Comparison of ENCODE assay signal across 18 cellular contexts in genomic region chr21:44896561-44897286, GRCh38. TPM values are rescaled to one million over a fixed set of nuclear protein-coding genes. Genes with fewer than 3 reads are reported as not detected.
DNase-seq lines count a peak whose midpoint lies in the region; ATAC-seq, FAIRE-seq and TF ChIP-seq lines count a peak whose summit lies in the region.
"Had no signal": no experiment of that assay in that cellular context is flagged by ENCODE, and none has a peak within 500 bp of the region (broad histone marks: within the 10 kb centered on the region; RNA-seq: fewer than 3 reads in every experiment).

No MANE protein-coding gene starts in this region.

- CTCF ChIA-PET in HEK293 (lab: Yijun Ruan, JAX), result interaction anchor here (0.6 to 1.4 kb wide), 3 partner anchors 35 to 242 kb away, joined by 3 to 6 read pairs (median 4); no protein-coding TSS in a partner anchor
- CTCF ChIA-PET in H1 (lab: Charles Lee; ENCODE audit: partially characterized antibody), result interaction anchor here (0.6 to 2.6 kb wide), 8 partner anchors 14 to 53 kb away, joined by 3 to 10 read pairs (median 5); partner anchors contain the start of gene PTTG1IP
- CTCF ChIA-PET in activated CD8-positive, alpha-beta T cell treated with anti-CD3 and anti-CD28 coated beads, Interleukin-2, amount 10 ng/mL, durations not matched to agents 7 days and 5 days (lab: Charles Lee), result interaction anchor here (1.0 to 5.5 kb wide), 2 partner anchors 15 to 36 kb away, joined by 3 to 43 read pairs; no protein-coding TSS in a partner anchor

- H3K4me2 ChIP-seq in H1 (ENCODE audit: insufficient read depth in 1 of 2, low read depth in 2 of 2, low read length in 2 of 2), result no peak overlapping the region
- H3K4me2 ChIP-seq: KMS-11 had no signal

- H3K56ac ChIP-seq in H1 (replicated peaks; ENCODE audit: insufficient read length, low read depth, low read length), result no peak overlapping the region

- H3K27me3 ChIP-seq in SJSA1 (replicated peaks), result no peaks in the 10 kb centered on the region
- no peaks in the 10 kb centered on the region; a peak in 1 of 7 replicates for H3K27me3 ChIP-seq in H1 (replicated peaks in 1 of 4; ENCODE audit: control insufficient read depth in 3 of 4, extremely low read depth in 1 of 4, insufficient read depth in 3 of 4, low read length in 3 of 4)
- H3K27me3 ChIP-seq in HAP-1 (ENCODE audit: low read depth), result peaks cover 6% of the 10 kb centered on the region; the same call in 1 of the 2 replicates

- H3K36me3 Mint-ChIP-seq in nephron progenitor cell (ENCODE audit: low read depth), result no peaks in the 10 kb centered on the region
- H3K36me3 Mint-ChIP-seq in activated CD8-positive, alpha-beta T cell treated with anti-CD3 and anti-CD28 coated beads, Interleukin-2, amount 10 ng/mL, durations not matched to agents 7 days and 5 days (ENCODE audit: low read depth), result peaks cover 69% of the 10 kb centered on the region

- H3K36me3 ChIP-seq in HEK293 (ENCODE audit: control insufficient read depth in 2 of 2, insufficient read depth in 1 of 2, low read length in 2 of 2) (no peaks in the 10 kb centered on the region), SJSA1 (peaks cover 53% of the 10 kb centered on the region), H1 (ENCODE audit: control insufficient read depth in 2 of 4, insufficient read depth in 4 of 4, low read length in 3 of 4) (no peaks in the 10 kb centered on the region; a peak in 1 of 8 replicates), HAP-1 (replicated peaks) (no peaks in the 10 kb centered on the region)

- POLR2A ChIA-PET in HEK293 (lab: Yijun Ruan, JAX), result interaction anchor here (0.8 kb wide), 1 partner anchor 23 kb away, joined by 3 read pairs; the partner anchor contains the start of gene PTTG1IP
- POLR2A ChIA-PET in H1 (lab: Charles Lee; ENCODE audit: partially characterized antibody), result interaction anchor here (1.7 kb wide), 1 partner anchor 95 kb away, joined by 5 read pairs; the partner anchor contains the start of gene UBE2G2
- POLR2A ChIA-PET in activated CD8-positive, alpha-beta T cell treated with anti-CD3 and anti-CD28 coated beads, Interleukin-2, amount 10 ng/mL, durations not matched to agents 7 days and 5 days (lab: Charles Lee), result interaction anchor here (0.6 to 1.0 kb wide), 2 partner anchors 11 to 32 kb away, joined by 3 read pairs; no protein-coding TSS in a partner anchor

- H3K9ac ChIP-seq in H1 (replicated peaks in 1 of 4; ENCODE audit: extremely low read depth in 1 of 4, low read depth in 3 of 4, low read length in 3 of 4), result no peak overlapping the region
- H3K9ac ChIP-seq: KMS-11 had no signal

- no peak overlapping the region for H2BK120ac ChIP-seq in H1 (replicated peaks; ENCODE audit: low read depth, low read length)

- no peak overlapping the region for H2BK20ac ChIP-seq in H1 (ENCODE audit: low read length)

- TF ChIP-seq EP300 in H1 (IDR thresholded peaks at IDR 0.05; ENCODE audit: borderline replicate concordance in 1 of 2, low read depth in 2 of 2, low read length in 2 of 2), result no peak

- H3K27ac ChIP-seq in HEK293 (ENCODE audit: extremely low read depth, low read depth, low read length), result no peak overlapping the region
- H3K27ac ChIP-seq in SJSA1, result peak overlapping the region; percentile 41
- no peak overlapping the region for H3K27ac ChIP-seq in H1 (ENCODE audit: low read depth, low read length)
- H3K27ac ChIP-seq: KMS-11, RWPE1 had no signal

- no peaks in the 10 kb centered on the region for H3K23me2 ChIP-seq in H1 (ENCODE audit: low read depth, low read length)

- no peak for ATAC-seq in activated CD8-positive, alpha-beta T cell treated with anti-CD3 and anti-CD28 coated beads, Interleukin-2, amount 10 ng/mL, durations not matched to agents 7 days and 5 days
- ATAC-seq in HG03135 (IDR thresholded peaks at IDR 0.05; ENCODE audit: unreplicated experiment), result no peak
- ATAC-seq: CD8-positive, alpha-beta T cell had no signal

- H2BK15ac ChIP-seq in H1 (ENCODE audit: low read length), result peak overlapping the region; percentile 61; the same call in 1 of the 2 replicates

- H2BK12ac ChIP-seq in H1 (ENCODE audit: low read depth, low read length), result peak overlapping the region; percentile 50; the same call in 1 of the 2 replicates

- WGBS in H1 (ENCODE audit: extremely low coverage in 1 of 2, insufficient coverage in 1 of 2, insufficient read length in 1 of 2, insufficient replicate concordance in 2 of 2, low coverage in 1 of 2, low lambda C conversion rate in 2 of 2, missing lambda C conversion rate in 1 of 2), 2 experiments, result 94% methylated on average over 15 of the region's 25 CpGs; no CpG with 5 or more reads in 1 of the 2 experiments

- DNase-seq in SJSA1 (ENCODE audit: low read depth in 1 of 2, low spot score in 2 of 2), result no peak
- DNase-seq in H1 (ENCODE audit: low read depth in 1 of 2, low spot score in 2 of 2), result no peak
- peak; percentile 7 for DNase-seq in nephron progenitor cell
- DNase-seq in activated CD8-positive, alpha-beta T cell treated with anti-CD3 and anti-CD28 coated beads, Interleukin-2, amount 10 ng/mL, durations not matched to agents 7 days and 5 days, result no peak
- DNase-seq in NCI-H128 (lab: John Stamatoyannopoulos, UW; ENCODE audit: unreplicated experiment), result no peak
- DNase-seq in HAP-1 (ENCODE audit: low spot score in 2 of 2), result no peak
- DNase-seq: H9; NCI-H1436 treated with DMSO at 0.1 percent for 48 hours; NCI-H2107; NCI-H226; NCI-H526; NK-92 treated with Interleukin-12 subunit alpha and Interleukin-12 subunit beta, amount 100 ng/mL, for 24 hours had no signal

- H4K8ac ChIP-seq in H1 (ENCODE audit: extremely low read depth, insufficient read depth, low read length), result no peak overlapping the region

- H2BK5ac ChIP-seq in H1 (ENCODE audit: low read depth, low read length), result peak overlapping the region; percentile 56; the same call in 1 of the 2 replicates

- no peaks in the 10 kb centered on the region for H3K79me2 ChIP-seq in H1 (ENCODE audit: control insufficient read depth in 1 of 2, insufficient read depth in 2 of 2, low read length in 2 of 2)

- H3K4ac ChIP-seq in H1 (replicated peaks; ENCODE audit: insufficient read length, low read depth, low read length), result no peak overlapping the region

- TF ChIP-seq RAD21 in H1 (IDR thresholded peaks at IDR 0.05 in 1 of 2, conservative IDR thresholded peaks at IDR 0.05 in 1 of 2; ENCODE audit: low read depth in 2 of 2, low read length in 2 of 2), result no peak

- in situ Hi-C loops in HAP-1 (cut with MboI; ENCODE audit: low sequenced_read_pairs), result no loop called here

- H2AK5ac ChIP-seq in H1 (ENCODE audit: low read depth, low read length), result no peak overlapping the region

- H2AFZ ChIP-seq in H1 (ENCODE audit: low read length), result no peak overlapping the region; the same call in 1 of the 2 replicates

- peaks cover 16% of the 10 kb centered on the region for H3K27me3 Mint-ChIP-seq in nephron progenitor cell (ENCODE audit: low read depth, poor library complexity)
- H3K27me3 Mint-ChIP-seq in activated CD8-positive, alpha-beta T cell treated with anti-CD3 and anti-CD28 coated beads, Interleukin-2, amount 10 ng/mL, durations not matched to agents 7 days and 5 days (ENCODE audit: low read depth), result no peaks in the 10 kb centered on the region

- no peak overlapping the region for H3K4me3 Mint-ChIP-seq in nephron progenitor cell
- H3K4me3 Mint-ChIP-seq in activated CD8-positive, alpha-beta T cell treated with anti-CD3 and anti-CD28 coated beads, Interleukin-2, amount 10 ng/mL, durations not matched to agents 7 days and 5 days, result no peak overlapping the region
- H3K4me3 Mint-ChIP-seq: CD8-positive, alpha-beta T cell; H9 had no signal

- H3K14ac ChIP-seq in H1 (ENCODE audit: insufficient read length), result no peak overlapping the region

- H3K4me1 Mint-ChIP-seq in nephron progenitor cell, result peaks cover 32% of the 10 kb centered on the region
- peaks cover 15% of the 10 kb centered on the region for H3K4me1 Mint-ChIP-seq in activated CD8-positive, alpha-beta T cell treated with anti-CD3 and anti-CD28 coated beads, Interleukin-2, amount 10 ng/mL, durations not matched to agents 7 days and 5 days (ENCODE audit: low read depth)

- no peak for TF ChIP-seq POLR2A in H1 (IDR thresholded peaks at IDR 0.05; ENCODE audit: control extremely low read depth in 1 of 2, low read depth in 2 of 2, low read length in 2 of 2)

- TF ChIP-seq CTCF in HEK293 (tag by site-specific recombination; IDR thresholded peaks at IDR 0.05), result no peak
- no peak for TF ChIP-seq CTCF in H1 (IDR thresholded peaks at IDR 0.05; ENCODE audit: control extremely low read depth in 1 of 3, insufficient read depth in 1 of 3, low read depth in 1 of 3, low read length in 3 of 3)
- TF ChIP-seq CTCF in nephron progenitor cell (IDR thresholded peaks at IDR 0.05), result no peak

- H3K9me3 ChIP-seq in HEK293 (ENCODE audit: control insufficient read depth, insufficient read depth, low read depth, low read length) (no peaks in the 10 kb centered on the region), SJSA1 (replicated peaks) (no peaks in the 10 kb centered on the region), H1 (ENCODE audit: insufficient read depth in 2 of 2, low read depth in 1 of 2, low read length in 1 of 2) (no peaks in the 10 kb centered on the region), HAP-1 (no peaks in the 10 kb centered on the region)

- peaks cover 0 to 2% of the 10 kb centered on the region in 2 experiments for H4K20me1 ChIP-seq in H1 (replicated peaks in 1 of 2; ENCODE audit: control insufficient read depth in 1 of 2, insufficient read depth in 2 of 2, low read length in 2 of 2)

- H3K9me3 Mint-ChIP-seq in nephron progenitor cell, result no peaks in the 10 kb centered on the region
- H3K9me3 Mint-ChIP-seq in activated CD8-positive, alpha-beta T cell treated with anti-CD3 and anti-CD28 coated beads, Interleukin-2, amount 10 ng/mL, durations not matched to agents 7 days and 5 days (ENCODE audit: insufficient read depth), result no peaks in the 10 kb centered on the region
- H3K9me3 Mint-ChIP-seq: CD8-positive, alpha-beta T cell; H9 had no signal

- H3K27ac Mint-ChIP-seq in nephron progenitor cell, result no peak overlapping the region
- no peak overlapping the region for H3K27ac Mint-ChIP-seq in activated CD8-positive, alpha-beta T cell treated with anti-CD3 and anti-CD28 coated beads, Interleukin-2, amount 10 ng/mL, durations not matched to agents 7 days and 5 days

- FAIRE-seq in H1 (lab: Jason Lieb, UNC), result no peak

- no peaks in the 10 kb centered on the region for H3K79me1 ChIP-seq in H1 (ENCODE audit: low read depth, low read length)

- no peak overlapping the region for H4K5ac ChIP-seq in H1 (ENCODE audit: insufficient read length, low read depth, low read length)

- no peak overlapping the region for H3K18ac ChIP-seq in H1 (ENCODE audit: extremely low read depth, low read length)

- H3K4me3 ChIP-seq in HEK293 (ENCODE audit: low read depth, low read length) (no peak overlapping the region), SJSA1 (no peak overlapping the region), H1 (ENCODE audit: extremely low read depth in 1 of 4, insufficient read depth in 2 of 4, low read depth in 3 of 4, low read length in 4 of 4) (no peak overlapping the region), HAP-1 (no peak overlapping the region)

- no peak overlapping the region for H3K23ac ChIP-seq in H1 (ENCODE audit: insufficient read length)

- H4K91ac ChIP-seq in H1 (replicated peaks; ENCODE audit: insufficient read length, low read length), result peak overlapping the region; percentile 93

- H3K4me1 ChIP-seq in HEK293 (ENCODE audit: control insufficient read depth, insufficient read depth, low read length), result no peaks in the 10 kb centered on the region
- peaks cover 31% of the 10 kb centered on the region for H3K4me1 ChIP-seq in SJSA1 (replicated peaks)
- peaks cover 0 to 4% (median 2%) of the 10 kb centered on the region in 4 experiments; a peak in 2 of 7 replicates for H3K4me1 ChIP-seq in H1 (replicated peaks in 1 of 4; ENCODE audit: control insufficient read depth in 3 of 4, insufficient read depth in 4 of 4, low read length in 3 of 4)
- H3K4me1 ChIP-seq in HAP-1, result no peaks in the 10 kb centered on the region

RNA-seq across cellular contexts. Expression of gene PTTG1IP, which starts 23.2 kb away (rescaled TPM):
- total RNA-seq in SJSA1 (2014; rRNA removed; shearing (Covaris generic)), result 403 and 590 TPM in 2 replicates
- total RNA-seq in H1 (2021; fragmentation: NEBNext Ultra II Directional; extraction: Animal tissue kit (Norgen Biotek cat#: 25700)), result 124 and 130 TPM in 2 replicates
- 88.9 and 90.8 TPM in 2 replicates for polyA plus RNA-seq in H1 (2011; rRNA removed)
- polyA plus RNA-seq in H1 (2011; cell fraction: cytosol; rRNA removed), result 98.5 TPM
- polyA plus RNA-seq in H1 (2011; cell fraction: nucleus; rRNA removed), result 76.0 TPM
- 76.4 to 95.3 TPM (median 87.0 TPM) in 4 replicates for polyA plus RNA-seq in H1 (2012, experiment 1 of 2)
- 117 TPM for polyA plus RNA-seq in H1 (2012, experiment 2 of 2)
- polyA plus RNA-seq in H1 (2013, experiment 1 of 2), result 140 TPM
- polyA plus RNA-seq in H1 (2013, experiment 2 of 2), result 172 TPM
- polyA minus RNA-seq in H1 (2011; rRNA and poly(A)+ RNA removed), result 63.7 and 69.2 TPM in 2 replicates
- 110 TPM for polyA minus RNA-seq in H1 (2011; cell fraction: cytosol; rRNA and poly(A)+ RNA removed)
- 39.1 TPM for polyA minus RNA-seq in H1 (2011; cell fraction: nucleus; rRNA and poly(A)+ RNA removed)
- total RNA-seq in activated CD8-positive, alpha-beta T cell treated with anti-CD3 and anti-CD28 coated beads, Interleukin-2, amount 10 ng/mL, durations not matched to agents 7 days and 5 days, result 10 to 100 TPM; 54.9 to 55.2 TPM

RNA-seq across cellular contexts. Expression of gene ITGB2, which starts 24.0 kb away (rescaled TPM):
- total RNA-seq in SJSA1 (2014; rRNA removed; shearing (Covaris generic)), result 116 and 120 TPM in 2 replicates
- total RNA-seq in H1 (2021; fragmentation: NEBNext Ultra II Directional; extraction: Animal tissue kit (Norgen Biotek cat#: 25700)), result 0.24 and 0.36 TPM in 2 replicates
- 0.63 and 0.89 TPM in 2 replicates for polyA plus RNA-seq in H1 (2011; rRNA removed)
- polyA plus RNA-seq in H1 (2011; cell fraction: cytosol; rRNA removed), result 0.76 TPM
- polyA plus RNA-seq in H1 (2011; cell fraction: nucleus; rRNA removed), result 1.6 TPM
- polyA plus RNA-seq in H1 (2012, experiment 1 of 2), result 0.40 to 0.58 TPM (median 0.48 TPM) in 4 replicates
- 0.49 TPM for polyA plus RNA-seq in H1 (2012, experiment 2 of 2)
- 0.26 TPM for polyA plus RNA-seq in H1 (2013, experiment 1 of 2)
- polyA plus RNA-seq in H1 (2013, experiment 2 of 2), result 0.52 TPM
- polyA minus RNA-seq in H1 (2011; rRNA and poly(A)+ RNA removed), result 0.25 and 0.27 TPM in 2 replicates
- not detected for polyA minus RNA-seq in H1 (2011; cell fraction: cytosol; rRNA and poly(A)+ RNA removed)
- polyA minus RNA-seq in H1 (2011; cell fraction: nucleus; rRNA and poly(A)+ RNA removed), result 0.70 TPM
- total RNA-seq in activated CD8-positive, alpha-beta T cell treated with anti-CD3 and anti-CD28 coated beads, Interleukin-2, amount 10 ng/mL, durations not matched to agents 7 days and 5 days, result 100 to 1,000 TPM; 503 to 530 TPM
- polyA plus RNA-seq: BJ had no signal

RNA-seq across cellular contexts. Expression of gene SLX9, which starts 43.1 kb away (rescaled TPM):
- 25.5 and 31.6 TPM in 2 replicates for total RNA-seq in SJSA1 (2014; rRNA removed; shearing (Covaris generic))
- total RNA-seq in H1 (2021; fragmentation: NEBNext Ultra II Directional; extraction: Animal tissue kit (Norgen Biotek cat#: 25700)), result 57.3 and 64.1 TPM in 2 replicates
- 17.7 and 34.6 TPM in 2 replicates for polyA plus RNA-seq in H1 (2011; rRNA removed)
- 43.7 TPM for polyA plus RNA-seq in H1 (2011; cell fraction: cytosol; rRNA removed)
- 28.5 TPM for polyA plus RNA-seq in H1 (2011; cell fraction: nucleus; rRNA removed)
- 20.8 to 42.4 TPM (median 39.1 TPM) in 4 replicates for polyA plus RNA-seq in H1 (2012, experiment 1 of 2)
- polyA plus RNA-seq in H1 (2012, experiment 2 of 2), result 28.1 TPM
- 28.3 TPM for polyA plus RNA-seq in H1 (2013, experiment 1 of 2)
- 30.5 TPM for polyA plus RNA-seq in H1 (2013, experiment 2 of 2)
- polyA minus RNA-seq in H1 (2011; rRNA and poly(A)+ RNA removed), result 5.9 and 6.3 TPM in 2 replicates
- 28.0 TPM for polyA minus RNA-seq in H1 (2011; cell fraction: cytosol; rRNA and poly(A)+ RNA removed)
- polyA minus RNA-seq in H1 (2011; cell fraction: nucleus; rRNA and poly(A)+ RNA removed), result 8.6 TPM
- 10 to 100 TPM; 56.6 to 60.4 TPM for total RNA-seq in activated CD8-positive, alpha-beta T cell treated with anti-CD3 and anti-CD28 coated beads, Interleukin-2, amount 10 ng/mL, durations not matched to agents 7 days and 5 days

Comparison
In these comparisons a context has a peak if more than half of its experiments do, and no peak if none do; other contexts are left out.
1. RNA of gene ITGB2, which starts 24.0 kb away (total RNA-seq): 503 to 530 TPM in activated CD8-positive, alpha-beta T cell treated with anti-CD3 and anti-CD28 coated beads, Interleukin-2, amount 10 ng/mL, durations not matched to agents 7 days and 5 days and 116 to 120 TPM in SJSA1; 0.24 to 0.36 TPM in H1; every median in the first group is over 10 times any median in the second.